ENCODE assay signal across 9 cellular contexts in the genomic region with DNA sequence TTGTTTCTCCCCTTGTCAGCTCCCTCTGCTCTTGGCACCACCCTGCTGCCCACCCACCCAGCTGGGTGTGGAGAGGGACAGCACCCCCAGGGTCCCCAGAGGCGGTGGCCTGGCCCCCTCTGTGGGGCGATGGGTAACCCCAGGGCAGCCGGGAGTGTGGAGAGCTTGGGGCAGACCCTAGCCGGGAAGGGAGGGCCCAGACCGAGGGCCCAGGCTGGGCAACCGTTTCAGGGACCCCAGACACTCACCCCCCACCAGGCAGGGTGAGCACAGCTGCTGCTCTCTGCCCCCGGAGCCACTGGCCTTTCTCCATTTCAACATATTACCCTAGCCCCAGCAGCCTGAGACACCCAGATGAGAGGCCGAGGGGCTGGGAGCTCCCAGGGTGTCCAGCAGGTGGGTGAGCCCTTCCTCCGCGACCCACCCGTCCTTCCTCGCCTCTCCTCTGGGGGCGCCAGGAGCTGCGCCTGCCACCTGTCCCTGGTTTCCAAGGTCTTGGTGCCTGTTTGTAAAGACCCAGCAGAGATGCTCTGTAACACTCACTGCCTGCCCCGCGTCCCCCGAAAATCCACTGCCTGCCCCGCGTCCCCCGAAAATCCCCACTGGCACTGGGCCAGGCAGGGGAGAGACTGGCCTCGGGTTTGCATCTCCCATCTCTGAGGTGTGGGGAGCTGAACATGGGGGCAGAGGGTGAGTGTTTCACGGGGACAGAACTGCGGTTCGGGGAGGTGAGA. TPM values are rescaled to one million over a fixed set of nuclear protein-coding genes. Genes with fewer than 3 reads are reported as not detected.
A peak's percentile ranks its signal among the peaks of the same experiment; 100 is the strongest.
DNase-seq lines count a peak whose midpoint lies in the region; ATAC-seq and TF ChIP-seq lines count a peak whose summit lies in the region.
"Had no signal": no experiment of that assay in that cellular context is flagged by ENCODE, and none has a peak within 500 bp of the region (broad histone marks: within the 10 kb centered on the region; RNA-seq: fewer than 3 reads in every experiment).

No MANE protein-coding gene starts in this region.

- peak; percentile 37 for DNase-seq in activated CD4-positive, alpha-beta T cell treated with anti-CD3 and anti-CD28 coated beads for 36 hours
- no peak for DNase-seq in activated CD4-positive, alpha-beta T cell treated with anti-CD3 and anti-CD28 coated beads for 4 hours
- DNase-seq in LNCaP clone FGC (ENCODE audit: low read depth) (no peak), adrenal gland (no peak), osteocyte (ENCODE audit: extremely low spot score, unreplicated experiment) (no peak), NCI-H1048 (lab: John Stamatoyannopoulos, UW) (no peak)
- DNase-seq: NCI-H446 had no signal

- CTCF ChIA-PET in activated CD4-positive, alpha-beta T cell treated with anti-CD3 and anti-CD28 coated beads for 36 hours (lab: Charles Lee), result interaction anchor here (0.6 to 1.7 kb wide), 5 partner anchors 10 to 698 kb away, joined by 3 to 8 read pairs (median 4); no protein-coding TSS in a partner anchor

- intact Hi-C loops in activated CD4-positive, alpha-beta T cell treated with anti-CD3 and anti-CD28 coated beads for 36 hours (cut with DNase I, micrococcal nuclease), result no loop called here
- intact Hi-C loops in adrenal gland (cut with DNase I), result no loop called here

- H3K4me1 ChIP-seq in adrenal gland (replicated peaks in 1 of 2), result peaks cover 0 to 9% of the 10 kb centered on the region in 2 donors

- H3K27me3 ChIP-seq in adrenal gland, result no peaks in the 10 kb centered on the region

- H3K4me3 ChIP-seq in LNCaP clone FGC (ENCODE audit: low read depth, low read length), result no peak overlapping the region
- no peak overlapping the region for H3K4me3 ChIP-seq in adrenal gland

- no peaks in the 10 kb centered on the region for H3K27me3 Mint-ChIP-seq in activated CD4-positive, alpha-beta T cell treated with anti-CD3 and anti-CD28 coated beads for 36 hours
- no peaks in the 10 kb centered on the region for H3K27me3 Mint-ChIP-seq in osteocyte (ENCODE audit: unreplicated experiment)

- no peaks in the 10 kb centered on the region for H3K36me3 Mint-ChIP-seq in activated CD4-positive, alpha-beta T cell treated with anti-CD3 and anti-CD28 coated beads for 36 hours (ENCODE audit: low read depth)
- H3K36me3 Mint-ChIP-seq in osteocyte (ENCODE audit: unreplicated experiment), result no peaks in the 10 kb centered on the region

- H3K9me3 ChIP-seq in adrenal gland (replicated peaks in 1 of 3), result no peaks in the 10 kb centered on the region

- H3K4me1 Mint-ChIP-seq in activated CD4-positive, alpha-beta T cell treated with anti-CD3 and anti-CD28 coated beads for 36 hours, result no peaks in the 10 kb centered on the region
- peaks cover 9% of the 10 kb centered on the region for H3K4me1 Mint-ChIP-seq in osteocyte (ENCODE audit: unreplicated experiment)

- 69 to 76% (median 74%) methylated on average over 22 to 24 of the region's 24 CpGs for WGBS in adrenal gland, 4 donors

- no peak overlapping the region for H3K27ac ChIP-seq in adrenal gland

- POLR2A ChIA-PET in activated CD4-positive, alpha-beta T cell treated with anti-CD3 and anti-CD28 coated beads for 36 hours (lab: Charles Lee), result no interaction called here

- TF ChIP-seq CTCF in LNCaP clone FGC (IDR thresholded peaks at IDR 0.05; ENCODE audit: control insufficient read depth, extremely low read depth, insufficient read depth) (peak; percentile 56), adrenal gland (IDR thresholded peaks at IDR 0.05) (peak in 5 of 6 experiments; percentile 30 to 50 (median 36)), osteocyte (IDR thresholded peaks at IDR 0.05) (peak; percentile 49)

- no peak overlapping the region for H3K27ac Mint-ChIP-seq in activated CD4-positive, alpha-beta T cell treated with anti-CD3 and anti-CD28 coated beads for 36 hours
- no peak overlapping the region for H3K27ac Mint-ChIP-seq in osteocyte (ENCODE audit: unreplicated experiment)

- H3K4me3 Mint-ChIP-seq in activated CD4-positive, alpha-beta T cell treated with anti-CD3 and anti-CD28 coated beads for 36 hours, result no peak overlapping the region
- H3K4me3 Mint-ChIP-seq in osteocyte (ENCODE audit: unreplicated experiment), result no peak overlapping the region

- no peaks in the 10 kb centered on the region for H3K36me3 ChIP-seq in adrenal gland (replicated peaks in 1 of 2)

- ATAC-seq in activated CD4-positive, alpha-beta T cell treated with anti-CD3 and anti-CD28 coated beads for 36 hours, result no peak
- ATAC-seq in HG03108 (IDR thresholded peaks at IDR 0.05; ENCODE audit: unreplicated experiment), result no peak
- ATAC-seq in GM19463 (IDR thresholded peaks at IDR 0.05; ENCODE audit: unreplicated experiment), result no peak

- no peak for TF ChIP-seq POLR2A in adrenal gland (IDR thresholded peaks at IDR 0.05)

- H3K9me3 Mint-ChIP-seq in activated CD4-positive, alpha-beta T cell treated with anti-CD3 and anti-CD28 coated beads for 36 hours (ENCODE audit: low read depth), result no peaks in the 10 kb centered on the region
- H3K9me3 Mint-ChIP-seq in osteocyte (ENCODE audit: unreplicated experiment), result no peaks in the 10 kb centered on the region

RNA-seq across cellular contexts. Expression of gene BAHCC1, which starts 45.4 kb away (rescaled TPM):
- under 1 TPM in 1 of 2 experiments, not detected in 1; 0.05 TPM for total RNA-seq in activated CD4-positive, alpha-beta T cell treated with anti-CD3 and anti-CD28 coated beads for 36 hours
- total RNA-seq in adrenal gland (10 to 100 TPM; 13.0 to 35.3 (median 19.2) TPM), osteocyte (55.7 and 57.0 TPM in 2 replicates)
- polyA plus RNA-seq in adrenal gland, result 10 to 100 TPM in 2 of 3 donors, 1 to 10 TPM in 1; 2.1 to 68.0 (median 18.2) TPM

Comparison
In these comparisons a context has a peak if more than half of its experiments do, and no peak if none do; other contexts are left out.
1. RNA of gene BAHCC1, which starts 45.4 kb away (total RNA-seq): 55.7 to 57.0 TPM in osteocyte and 13.0 to 35.3 TPM in adrenal gland; 0.05 TPM in activated CD4-positive, alpha-beta T cell treated with anti-CD3 and anti-CD28 coated beads for 36 hours; every median in the first group is over 10 times any median in the second.
2. Peak in every context shown above with its lines, with median percentiles within 50 percentile points of each other: CTCF ChIP-seq.